In the genomic region with DNA sequence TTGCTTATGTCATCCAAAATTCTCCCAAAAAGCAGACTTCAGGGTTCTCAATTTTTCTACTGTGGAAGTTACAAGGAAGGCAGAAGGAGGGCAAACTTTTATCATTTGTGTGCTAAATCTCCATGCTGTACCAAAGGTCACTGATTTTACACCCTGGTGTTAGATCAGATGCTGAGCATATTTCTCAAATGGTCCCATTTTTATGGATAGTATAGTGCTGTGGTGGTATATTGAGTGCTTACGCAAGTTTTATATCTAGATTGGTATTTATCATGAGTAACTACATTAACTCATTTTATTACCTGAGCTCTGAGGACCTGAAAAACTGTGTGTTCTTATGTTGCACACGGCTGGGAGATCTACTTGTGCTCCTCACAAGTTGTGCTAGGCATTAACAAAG, we compare ENCODE assay signal across 23 cellular contexts.
"Had no signal": no experiment of that assay in that cellular context is flagged by ENCODE, and none has a peak within 500 bp of the region (broad histone marks: within the 10 kb centered on the region; RNA-seq: fewer than 3 reads in every experiment).

No MANE protein-coding gene starts in this region.

- H3K9me3 ChIP-seq: MG63 had no signal

- H3K27ac ChIP-seq: brain microvascular endothelial cell, cardiac muscle cell had no signal

- H3K4me3 ChIP-seq: cardiac muscle cell, MG63 had no signal

- ATAC-seq: activated CD8-positive, alpha-beta memory T cell treated with anti-CD3 and anti-CD28 coated beads, Interleukin-2, amount 10 ng/mL, durations not matched to agents 7 days and 5 days; T-helper 17 cell had no signal

- DNase-seq: activated B cell treated with CpG ODN at 0.5 μM for 24 hours; activated CD4-positive, alpha-beta T cell treated with anti-CD3 and anti-CD28 coated beads for 1 hour; activated CD4-positive, alpha-beta T cell treated with anti-CD3 and anti-CD28 coated beads, Interleukin-2, amount 10 ng/mL, durations not matched to agents 24 days and 14 days; activated CD4-positive, alpha-beta T cell treated with anti-CD3 and anti-CD28 coated beads, Interleukin-2, amount 50 U/mL, for 48 hours; activated CD8-positive, alpha-beta memory T cell treated with anti-CD3 and anti-CD28 coated beads, Interleukin-2, amount 10 ng/mL, durations not matched to agents 7 days and 5 days; activated effector memory CD4-positive, alpha-beta T cell treated with Interleukin-2 at 50 U/mL for 16 hours; activated naive CD4-positive, alpha-beta T cell; activated T-cell treated with anti-CD3 and anti-CD28 coated beads, Interleukin-2, amount 50 U/mL, for 24 hours; amniotic stem cell; brain microvascular endothelial cell; MG63; MV-4-11; NCI-H1105; NCI-H1436; NCI-H1694 treated with DMSO at 0.1 percent for 48 hours; NCI-H2029 treated with DMSO at 0.1 percent for 48 hours; NCI-H345; NCI-H510A treated with DMSO at 0.1 percent for 48 hours; SHP77 treated with DMSO at 0.1 percent for 48 hours; T-helper 17 cell; T-helper 9 cell had no signal

- H3K36me3 ChIP-seq: brain microvascular endothelial cell, cardiac muscle cell, MG63 had no signal

- H3K27me3 ChIP-seq: brain microvascular endothelial cell had no signal

- FAIRE-seq: RCC 7860 had no signal
